2 cellular contexts compared by ENCODE assay signal in the genomic region with DNA sequence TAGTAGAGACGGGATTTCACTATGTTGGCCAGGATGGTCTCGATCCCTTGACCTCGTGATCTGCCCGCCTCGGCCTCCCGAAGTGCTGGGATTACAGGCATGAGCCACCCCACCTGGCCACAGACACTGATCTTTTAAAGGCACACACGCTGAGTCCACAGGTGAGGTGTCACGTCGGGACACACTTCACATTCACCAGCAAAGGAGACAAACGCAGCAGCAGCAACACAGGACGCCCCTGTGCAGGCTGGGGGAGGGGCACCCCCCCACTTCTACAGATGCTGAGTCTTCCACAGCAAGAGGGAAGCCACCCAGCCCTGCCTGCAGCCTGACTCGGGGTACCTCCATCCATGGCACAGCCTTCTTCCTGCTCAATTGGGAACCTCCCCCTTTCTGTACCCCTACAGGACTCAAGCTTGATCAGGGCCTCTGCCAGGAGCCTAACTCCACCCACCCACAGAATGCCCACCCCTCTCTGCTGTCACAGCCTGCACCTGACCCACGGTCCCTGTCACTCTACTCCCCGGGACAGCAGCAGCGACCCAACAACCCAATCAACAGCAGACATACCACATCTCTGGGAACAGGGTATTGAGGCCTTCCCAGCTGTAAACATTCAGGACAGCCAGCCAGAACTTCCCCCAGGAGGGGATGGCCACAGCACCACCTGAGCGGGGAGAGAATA.
A peak's percentile ranks its signal among the peaks of the same experiment; 100 is the strongest.
TF ChIP-seq lines count a peak whose summit lies in the region.

No MANE protein-coding gene starts in this region.

TF ChIP-seq in HEK293, 187 proteins besides CTCF, POLR2A, EP300 and RAD21:
- peak; percentile 17; the same call in 1 of the 2 replicates for TF ChIP-seq SP2 (tag by site-specific recombination; IDR thresholded peaks at IDR 0.05)
- TF ChIP-seq, protein P1, sequence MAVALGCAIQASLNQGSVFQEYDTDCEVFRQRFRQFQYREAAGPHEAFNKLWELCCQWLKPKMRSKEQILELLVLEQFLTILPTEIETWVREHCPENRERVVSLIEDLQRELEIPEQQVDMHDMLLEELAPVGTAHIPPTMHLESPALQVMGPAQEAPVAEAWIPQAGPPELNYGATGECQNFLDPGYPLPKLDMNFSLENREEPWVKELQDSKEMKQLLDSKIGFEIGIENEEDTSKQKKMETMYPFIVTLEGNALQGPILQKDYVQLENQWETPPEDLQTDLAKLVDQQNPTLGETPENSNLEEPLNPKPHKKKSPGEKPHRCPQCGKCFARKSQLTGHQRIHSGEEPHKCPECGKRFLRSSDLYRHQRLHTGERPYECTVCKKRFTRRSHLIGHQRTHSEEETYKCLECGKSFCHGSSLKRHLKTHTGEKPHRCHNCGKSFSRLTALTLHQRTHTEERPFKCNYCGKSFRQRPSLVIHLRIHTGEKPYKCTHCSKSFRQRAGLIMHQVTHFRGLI (tag by site-specific recombination; IDR thresholded peaks at IDR 0.05): no peak
TF ChIP-seq in HEK293: peak in this region for 1.

TF ChIP-seq in HepG2, 621 proteins besides CTCF, POLR2A, EP300 and RAD21:
- TF ChIP-seq DR1 (CRISPR knock-in tag; IDR thresholded peaks at IDR 0.05) (no peak), ZFP90 (CRISPR knock-in tag; IDR thresholded peaks at IDR 0.05; ENCODE audit: borderline replicate concordance) (no peak), ZNF7 (CRISPR knock-in tag; IDR thresholded peaks at IDR 0.05) (no peak), ZNF839 (CRISPR knock-in tag; IDR thresholded peaks at IDR 0.05; ENCODE audit: borderline replicate concordance) (no peak), SPEN (CRISPR knock-in tag; IDR thresholded peaks at IDR 0.05; ENCODE audit: low read depth) (no peak), HNRNPLL (IDR thresholded peaks at IDR 0.05; ENCODE audit: low read depth, low read length, poor library complexity, severe bottlenecking) (no peak)
- TF ChIP-seq, protein P2, sequence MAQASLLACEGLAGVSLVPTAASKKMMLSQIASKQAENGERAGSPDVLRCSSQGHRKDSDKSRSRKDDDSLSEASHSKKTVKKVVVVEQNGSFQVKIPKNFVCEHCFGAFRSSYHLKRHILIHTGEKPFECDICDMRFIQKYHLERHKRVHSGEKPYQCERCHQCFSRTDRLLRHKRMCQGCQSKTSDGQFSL (CRISPR knock-in tag; IDR thresholded peaks at IDR 0.05): 0 out of 2 replicates have a peak, but pooled peaks have one; percentile 36
